ENCODE assay signal across 7 cellular contexts in genomic region chr9:14846871-14847311, GRCh38.
DNase-seq lines count a peak whose midpoint lies in the region; ATAC-seq, FAIRE-seq and TF ChIP-seq lines count a peak whose summit lies in the region.

No MANE protein-coding gene starts in this region.

- intact Hi-C loops in adrenal gland (cut with DNase I): no loop called here
- intact Hi-C loops in kidney (cut with DNase I): no loop called here

- H3K4me1 ChIP-seq in SK-N-SH (ENCODE audit: control insufficient read depth in 1 of 2, insufficient read depth in 2 of 2, low read depth in 1 of 2, low read length in 1 of 2): peaks cover 0 to 9% of the 10 kb centered on the region in 2 experiments; a peak in 1 of 4 replicates
- no peaks in the 10 kb centered on the region for H3K4me1 ChIP-seq in adrenal gland (replicated peaks in 1 of 2)
- no peaks in the 10 kb centered on the region for H3K4me1 ChIP-seq in kidney (ENCODE audit: control insufficient read depth in 1 of 2, insufficient read depth in 1 of 2, low read depth in 1 of 2, low read length in 2 of 2)

- TF ChIP-seq EP300 in SK-N-SH (IDR thresholded peaks at IDR 0.05; ENCODE audit: borderline replicate concordance in 1 of 2, low read depth in 1 of 2, low read length in 1 of 2): peak in 1 of 2 experiments; percentile 59; a peak in 2 of 4 replicates

- no peaks in the 10 kb centered on the region for H4K20me1 ChIP-seq in SK-N-SH (ENCODE audit: insufficient read depth)

- no peak overlapping the region for H3K4me3 ChIP-seq in GM12865 (ENCODE audit: low read depth, low read length)
- H3K4me3 ChIP-seq in SK-N-SH (ENCODE audit: low read depth in 2 of 2, low read length in 1 of 2): no peak overlapping the region; a peak in 1 of 4 replicates
- H3K4me3 ChIP-seq in adrenal gland: no peak overlapping the region
- no peak overlapping the region for H3K4me3 ChIP-seq in kidney (ENCODE audit: low read length in 2 of 2)

- TF ChIP-seq POLR2A in adrenal gland (IDR thresholded peaks at IDR 0.05): no peak

- DNase-seq in GM12865 (ENCODE audit: low read depth) (peak; percentile 72), HuH-7 (ENCODE audit: low spot score) (peak; percentile 42), SK-N-SH (peak; percentile 75), adrenal gland (peak; percentile 32 to 75 (median 53)), kidney (peak; percentile 71)
- peak; percentile 12 for DNase-seq in stimulated activated CD8-positive, alpha-beta memory T cell treated with anti-CD3 and anti-CD28 coated beads, Interleukin-12 subunit alpha, Interleukin-12 subunit beta, amount 100 ng/mL, for 1 hour (ENCODE audit: low read depth)

- H3K36me3 ChIP-seq in SK-N-SH (replicated peaks in 1 of 2; ENCODE audit: control insufficient read depth in 1 of 2, insufficient read depth in 2 of 2, low read length in 1 of 2) (no peaks in the 10 kb centered on the region), adrenal gland (replicated peaks in 1 of 2) (no peaks in the 10 kb centered on the region), kidney (ENCODE audit: control insufficient read depth in 1 of 2, insufficient read depth in 2 of 2, low read length in 2 of 2) (peaks cover 9 to 16% of the 10 kb centered on the region in 2 donors)

- WGBS in SK-N-SH (ENCODE audit: low lambda C conversion rate): 1% methylated on average over 2 of the region's 3 CpGs
- WGBS in adrenal gland, 4 donors: 19 to 26% (median 25%) methylated on average over 3 of the region's 3 CpGs

- peak; percentile 96 for ATAC-seq in GM21717 (IDR thresholded peaks at IDR 0.05; ENCODE audit: unreplicated experiment)

- no peaks in the 10 kb centered on the region for H3F3A ChIP-seq in SK-N-SH (replicated peaks; ENCODE audit: insufficient read depth)

- FAIRE-seq in kidney (lab: Jason Lieb, UNC): no peak

- H3K9ac ChIP-seq in SK-N-SH (no peak overlapping the region), kidney (ENCODE audit: low read length in 2 of 2) (no peak overlapping the region)

- peak; percentile 55 for TF ChIP-seq RAD21 in SK-N-SH (IDR thresholded peaks at IDR 0.05; ENCODE audit: low read length)

- no peak overlapping the region for H2AFZ ChIP-seq in SK-N-SH (ENCODE audit: low read depth)

- H3K4me2 ChIP-seq in SK-N-SH: no peak overlapping the region

- H3K27me3 ChIP-seq in SK-N-SH (ENCODE audit: insufficient read depth) (0 out of 2 replicates have a peak, but pooled peaks cover 8% of the 10 kb centered on the region), adrenal gland (no peaks in the 10 kb centered on the region)

- CTCF ChIA-PET in SK-N-SH (lab: Yijun Ruan, JAX): interaction anchor here (0.6 to 1.6 kb wide), 23 partner anchors 9 to 307 kb away, joined by 3 to 10 read pairs (median 4); no protein-coding TSS in a partner anchor

- no peaks in the 10 kb centered on the region for H3K79me2 ChIP-seq in SK-N-SH (ENCODE audit: insufficient read depth)

- peak overlapping the region in 1 of 2 experiments; percentile 64; a peak in 1 of 4 replicates for H3K27ac ChIP-seq in SK-N-SH (ENCODE audit: low read depth in 2 of 2, low read length in 1 of 2)
- H3K27ac ChIP-seq in adrenal gland: no peak overlapping the region
- H3K27ac ChIP-seq in kidney (ENCODE audit: low read depth in 2 of 2, low read length in 2 of 2): no peak overlapping the region

- POLR2A ChIA-PET in SK-N-SH (lab: Yijun Ruan, JAX): interaction anchor here (1.2 kb wide), 1 partner anchor 109 kb away, joined by 3 read pairs; no protein-coding TSS in a partner anchor

- no peaks in the 10 kb centered on the region for H3K9me2 ChIP-seq in SK-N-SH

- no peaks in the 10 kb centered on the region for H3K9me3 ChIP-seq in SK-N-SH
- no peaks in the 10 kb centered on the region for H3K9me3 ChIP-seq in adrenal gland (replicated peaks in 1 of 3)
- no peaks in the 10 kb centered on the region for H3K9me3 ChIP-seq in kidney (ENCODE audit: control insufficient read depth in 1 of 2, low read length in 2 of 2)

- TF ChIP-seq CTCF in GM12865 (IDR thresholded peaks at IDR 0.05; ENCODE audit: insufficient read depth, low read depth, low read length, missing control alignments): peak; percentile 86
- peak; percentile 80 for TF ChIP-seq CTCF in SK-N-SH (IDR thresholded peaks at IDR 0.05)
- peak; percentile 23 to 60 (median 52) for TF ChIP-seq CTCF in adrenal gland (IDR thresholded peaks at IDR 0.05)
- peak; percentile 42 for TF ChIP-seq CTCF in kidney (IDR thresholded peaks at IDR 0.05; ENCODE audit: borderline replicate concordance, extremely low read depth, insufficient read depth)

TF ChIP-seq in SK-N-SH, 30 proteins besides CTCF, POLR2A, EP300 and RAD21 (continues in another document):
- no peak for TF ChIP-seq USF1 (IDR thresholded peaks at IDR 0.05; ENCODE audit: borderline replicate concordance, low read depth)
- no peak for TF ChIP-seq ZBTB33 (IDR thresholded peaks at IDR 0.05; ENCODE audit: borderline replicate concordance, low read depth)
- TF ChIP-seq GATA2 (CRISPR knock-in tag; IDR thresholded peaks at IDR 0.05): peak; percentile 34; the same call in 1 of the 2 replicates
- no peak for TF ChIP-seq PBX3 (IDR thresholded peaks at IDR 0.05)
- no peak for TF ChIP-seq YY1 (IDR thresholded peaks at IDR 0.05; ENCODE audit: low read depth)
- no peak for TF ChIP-seq REST (IDR thresholded peaks at IDR 0.05; ENCODE audit: low read depth, low read length)
- TF ChIP-seq TEAD4 (IDR thresholded peaks at IDR 0.05; ENCODE audit: borderline replicate concordance, insufficient read depth): no peak
- no peak for TF ChIP-seq MEF2A (IDR thresholded peaks at IDR 0.05; ENCODE audit: borderline replicate concordance, low read depth)
- no peak for TF ChIP-seq EZH2phosphoT487 (IDR thresholded peaks at IDR 0.05; ENCODE audit: borderline replicate concordance, low read depth)
- peak; percentile 51 for TF ChIP-seq SMC3 (IDR thresholded peaks at IDR 0.05; ENCODE audit: low read depth, low read length)
- TF ChIP-seq RXRA (IDR thresholded peaks at IDR 0.05; ENCODE audit: borderline replicate concordance, low read depth): no peak

Comparison
In these comparisons a context has a peak if more than half of its experiments do, and no peak if none do; other contexts are left out.
1. DNase-seq: peak in every context shown above with its lines; median percentile 75 in SK-N-SH; 72 in GM12865; 71 in kidney; 53 in adrenal gland; 42 in HuH-7; 12 in stimulated activated CD8-positive, alpha-beta memory T cell treated with anti-CD3 and anti-CD28 coated beads, Interleukin-12 subunit alpha, Interleukin-12 subunit beta, amount 100 ng/mL, for 1 hour.